ENCODE assay signal across 7 cellular contexts in genomic region chr11:129881570-129882170, GRCh38. TPM values are rescaled to one million over a fixed set of nuclear protein-coding genes. Genes with fewer than 3 reads are reported as not detected.
DNase-seq lines count a peak whose midpoint lies in the region; ATAC-seq lines count a peak whose summit lies in the region.

No MANE protein-coding gene starts in this region.

- ATAC-seq in GM21786 (IDR thresholded peaks at IDR 0.05; ENCODE audit: unreplicated experiment): peak; percentile 64

- DNase-seq in EL: peak; percentile 33
- DNase-seq in NCI-H69 (lab: John Stamatoyannopoulos, UW): peak; percentile 15
- peak; percentile 16 for DNase-seq in activated gamma-delta T cell treated with anti-CD3 and anti-CD28 coated beads, Interleukin-2, amount 50 U/mL, for 16 hours (ENCODE audit: low read depth)
- peak; percentile 84 for DNase-seq in islet precursor cell
- DNase-seq in superior temporal gyrus (ENCODE audit: extremely low spot score): peak; percentile 22
- DNase-seq in ureter (ENCODE audit: low spot score): no peak

RNA-seq across cellular contexts. Expression of gene NFRKB, which starts 13.7 kb away (rescaled TPM):
- 32.7 TPM for total RNA-seq in ureter
